Comparison of ENCODE assay signal across 8 cellular contexts in genomic region chr3:45687828-45688193, GRCh38. TPM values are rescaled to one million over a fixed set of nuclear protein-coding genes. Genes with fewer than 3 reads are reported as not detected.
DNase-seq lines count a peak whose midpoint lies in the region; ATAC-seq and TF ChIP-seq lines count a peak whose summit lies in the region.

No MANE protein-coding gene starts in this region.

- H3K9me3 Mint-ChIP-seq in memory B cell = no peaks in the 10 kb centered on the region

- H3K9me3 ChIP-seq in ascending aorta = no peaks in the 10 kb centered on the region

- H3K4me1 ChIP-seq in ascending aorta = peaks cover 0 to 22% of the 10 kb centered on the region in 2 donors

- ATAC-seq in memory B cell (ENCODE audit: low read depth) = no peak
- no peak for ATAC-seq in HG03565 (IDR thresholded peaks at IDR 0.05; ENCODE audit: unreplicated experiment)
- no peak for ATAC-seq in GM18909 (IDR thresholded peaks at IDR 0.05; ENCODE audit: poor library complexity, unreplicated experiment)
- ATAC-seq in GM21360 (IDR thresholded peaks at IDR 0.05; ENCODE audit: unreplicated experiment) = no peak

- H3K4me1 Mint-ChIP-seq in memory B cell = peaks cover 28% of the 10 kb centered on the region

- intact Hi-C loops in ascending aorta (cut with DNase I) = loop anchor here (10.0 kb wide), 1 partner anchor 307 kb away; the partner anchor contains the start of gene FYCO1

- no peaks in the 10 kb centered on the region for H3K27me3 Mint-ChIP-seq in memory B cell

- POLR2A ChIA-PET in AG04449 (lab: Yijun Ruan, JAX) = no interaction called here

- peaks cover 13% of the 10 kb centered on the region for H3K36me3 Mint-ChIP-seq in memory B cell

- H3K4me3 Mint-ChIP-seq in memory B cell = peak overlapping the region; percentile 61

- no peak for DNase-seq in AG04449 (ENCODE audit: low read depth, low spot score)
- no peak for DNase-seq in HL-60 (ENCODE audit: low read depth in 1 of 2, low spot score in 1 of 2)
- DNase-seq in ascending aorta (ENCODE audit: low spot score in 2 of 2) = no peak
- DNase-seq in memory B cell (ENCODE audit: low spot score in 2 of 2) = no peak
- no peak for DNase-seq in NCI-H2107 (lab: John Stamatoyannopoulos, UW)

- peak overlapping the region; percentile 96 for H3K27ac Mint-ChIP-seq in memory B cell

- peaks cover 0 to 5% of the 10 kb centered on the region in 2 donors for H3K36me3 ChIP-seq in ascending aorta

- CTCF ChIA-PET in AG04449 (lab: Yijun Ruan, JAX) = interaction anchor here (0.7 to 3.3 kb wide), 4 partner anchors 13 to 177 kb away, joined by 3 to 15 read pairs (median 4); no protein-coding TSS in a partner anchor

- H3K4me3 ChIP-seq in AG04449 (ENCODE audit: low read depth, low read length) = peak overlapping the region; percentile 71
- H3K4me3 ChIP-seq in HL-60 (replicated peaks; ENCODE audit: insufficient read depth, low read length) = peak overlapping the region; percentile 90
- peak overlapping the region; percentile 55 to 81 for H3K4me3 ChIP-seq in ascending aorta

- H3K27me3 ChIP-seq in HL-60 (ENCODE audit: insufficient read depth, poor library complexity, severe bottlenecking) = no peaks in the 10 kb centered on the region
- no peaks in the 10 kb centered on the region for H3K27me3 ChIP-seq in ascending aorta

- peak overlapping the region; percentile 75 for H3K27ac ChIP-seq in HL-60 (replicated peaks)
- H3K27ac ChIP-seq in ascending aorta = no peak overlapping the region

- TF ChIP-seq CTCF in AG04449 (IDR thresholded peaks at IDR 0.05; ENCODE audit: insufficient read depth, low read length, missing control alignments) = no peak
- TF ChIP-seq CTCF in HL-60 (IDR thresholded peaks at IDR 0.05; ENCODE audit: insufficient read depth, low read length) = no peak
- TF ChIP-seq CTCF in ascending aorta (IDR thresholded peaks at IDR 0.05) = no peak

RNA-seq across cellular contexts. Expression of gene SACM1L, which starts 1.4 kb away (rescaled TPM):
- total RNA-seq in ascending aorta = 7.2 TPM
